In the genomic region with DNA sequence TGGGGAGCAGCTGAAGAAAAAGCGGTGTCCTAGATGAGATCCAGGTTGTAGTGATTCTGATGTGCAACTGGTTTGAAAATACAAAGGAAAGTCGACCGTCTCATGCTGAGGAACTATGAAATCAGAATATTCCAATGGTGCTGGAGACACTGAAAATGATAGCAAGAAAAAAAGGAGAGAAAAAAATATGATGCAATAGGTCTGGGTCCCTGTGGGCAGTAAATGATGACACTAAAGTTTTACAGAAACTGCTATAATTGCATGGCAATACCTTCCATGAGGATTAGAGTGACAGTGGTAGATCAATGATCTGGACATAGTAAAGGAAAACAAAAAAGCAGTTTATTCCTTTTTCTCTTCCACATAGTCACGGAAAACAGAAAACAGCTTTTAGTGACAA, we compare ENCODE assay signal across 9 cellular contexts. TPM values are rescaled to one million over a fixed set of nuclear protein-coding genes. Genes with fewer than 3 reads are reported as not detected.
DNase-seq lines count a peak whose midpoint lies in the region; ATAC-seq and TF ChIP-seq lines count a peak whose summit lies in the region.
"Had no signal": no experiment of that assay in that cellular context is flagged by ENCODE, and none has a peak within 500 bp of the region (broad histone marks: within the 10 kb centered on the region; RNA-seq: fewer than 3 reads in every experiment).

No MANE protein-coding gene starts in this region.

- H2AK9ac ChIP-seq in IMR-90 (replicated peaks; ENCODE audit: low read depth, low read length, poor library complexity): no peak overlapping the region

- H3K4me1 Mint-ChIP-seq in Caco-2 (ENCODE audit: low read depth, unreplicated experiment): peaks cover 25% of the 10 kb centered on the region
- H3K4me1 Mint-ChIP-seq in activated naive CD8-positive, alpha-beta T cell (ENCODE audit: low read depth): peaks cover 56% of the 10 kb centered on the region
- H3K4me1 Mint-ChIP-seq in natural killer cell: peaks cover 48 to 64% of the 10 kb centered on the region in 2 donors

- intact Hi-C loops in Caco-2 (cut with micrococcal nuclease; ENCODE audit: unreplicated experiment) (no loop called here), IMR-90 (cut with micrococcal nuclease) (no loop called here), natural killer cell (cut with micrococcal nuclease) (loop anchor here (5.0 kb wide), 2 partner anchors 117 to 183 kb away; a partner anchor contains a TSS), posterior vena cava (cut with DNase I) (loop anchor here (2.0 to 5.0 kb wide), 2 partner anchors 69 to 93 kb away; no protein-coding TSS in a partner anchor)

- H3K27ac Mint-ChIP-seq in Caco-2 (ENCODE audit: unreplicated experiment) (peak overlapping the region; percentile 33), natural killer cell (peak overlapping the region; percentile 97 to 98)
- H3K27ac Mint-ChIP-seq in activated naive CD8-positive, alpha-beta T cell: peak overlapping the region; percentile 98

- dilution Hi-C loops in IMR-90 (cut with HindIII; ENCODE audit: low sequenced_read_pairs, unreplicated experiment): no loop called here

- TF ChIP-seq CTCF in Caco-2 (IDR thresholded peaks at IDR 0.05; ENCODE audit: insufficient read depth in 1 of 2, low read depth in 1 of 2, low read length in 1 of 2, severe bottlenecking in 1 of 2, unreplicated experiment in 1 of 2) (no peak), IMR-90 (conservative IDR thresholded peaks at IDR 0.05; ENCODE audit: low read depth, low read length) (no peak), natural killer cell (IDR thresholded peaks at IDR 0.05) (no peak)

- no peak overlapping the region for H3K23ac ChIP-seq in IMR-90 (ENCODE audit: low read depth, low read length)

- no peak overlapping the region for H2BK5ac ChIP-seq in IMR-90 (ENCODE audit: low read depth, low read length, poor library complexity, severe bottlenecking)

- in situ Hi-C loops in IMR-90 (cut with MboI; ENCODE audit: low sequenced_read_pairs): loop anchor here (10.0 kb wide), 1 partner anchor 101 kb away; a partner anchor contains a TSS

- no peak overlapping the region for H2BK120ac ChIP-seq in IMR-90 (ENCODE audit: low read depth, low read length)

- H3K36me3 Mint-ChIP-seq in Caco-2 (ENCODE audit: insufficient read depth, unreplicated experiment) (peaks cover 39% of the 10 kb centered on the region), natural killer cell (no peaks in the 10 kb centered on the region)
- peaks cover 5% of the 10 kb centered on the region for H3K36me3 Mint-ChIP-seq in activated naive CD8-positive, alpha-beta T cell

- H3K27ac ChIP-seq in IMR-90 (ENCODE audit: insufficient read depth, low read length): no peak overlapping the region

- no peak overlapping the region for H3K4me2 ChIP-seq in IMR-90 (ENCODE audit: low read depth, low read length)

- H2BK20ac ChIP-seq in IMR-90 (ENCODE audit: low read depth, low read length): no peak overlapping the region

- H2BK15ac ChIP-seq in IMR-90 (ENCODE audit: low read depth, low read length): no peak overlapping the region

- H3K9me3 Mint-ChIP-seq in Caco-2 (ENCODE audit: unreplicated experiment): no peaks in the 10 kb centered on the region
- H3K9me3 Mint-ChIP-seq in activated naive CD8-positive, alpha-beta T cell (ENCODE audit: low read depth): no peaks in the 10 kb centered on the region
- no peaks in the 10 kb centered on the region for H3K9me3 Mint-ChIP-seq in natural killer cell

- no peak overlapping the region for H2AK5ac ChIP-seq in IMR-90 (ENCODE audit: low read depth, low read length)

- H3K4me3 Mint-ChIP-seq in Caco-2 (ENCODE audit: unreplicated experiment): peak overlapping the region; percentile 98
- peak overlapping the region; percentile 100 for H3K4me3 Mint-ChIP-seq in activated naive CD8-positive, alpha-beta T cell
- H3K4me3 Mint-ChIP-seq in natural killer cell: peak overlapping the region; percentile 97

- H3K9me1 ChIP-seq in IMR-90 (ENCODE audit: insufficient read depth, low read length): peaks cover 8% of the 10 kb centered on the region; the same call in 1 of the 2 replicates

- H3K4me3 ChIP-seq in Caco-2 (ENCODE audit: low read depth, low read length): no peak overlapping the region
- H3K4me3 ChIP-seq in IMR-90 (ENCODE audit: insufficient read depth, low read depth, low read length): no peak overlapping the region

- no peaks in the 10 kb centered on the region; the same call in 1 of the 2 replicates for H4K20me1 ChIP-seq in IMR-90 (ENCODE audit: insufficient read depth, low read length)

- H3K36me3 ChIP-seq in Caco-2 (ENCODE audit: control insufficient read depth, insufficient read depth, low read length) (peaks cover 1% of the 10 kb centered on the region), IMR-90 (ENCODE audit: control insufficient read depth, insufficient read depth, low read length) (peaks cover 4% of the 10 kb centered on the region)

- POLR2A ChIA-PET in Caco-2 (lab: Charles Lee): no interaction called here
- POLR2A ChIA-PET in IMR-90 (lab: Charles Lee; ENCODE audit: unreplicated experiment): no interaction called here

- H3K9me3 ChIP-seq in Caco-2 (no peaks in the 10 kb centered on the region), IMR-90 (ENCODE audit: control insufficient read depth, insufficient read depth, low read length) (no peaks in the 10 kb centered on the region)

- no peak overlapping the region for H4K5ac ChIP-seq in IMR-90 (ENCODE audit: low read depth, low read length)

- H3K9ac ChIP-seq in IMR-90 (ENCODE audit: low read depth, low read length): no peak overlapping the region

- H3K27me3 Mint-ChIP-seq in Caco-2 (ENCODE audit: insufficient read depth, unreplicated experiment) (no peaks in the 10 kb centered on the region), natural killer cell (ENCODE audit: low read depth in 2 of 2) (no peaks in the 10 kb centered on the region)
- H3K27me3 Mint-ChIP-seq in activated naive CD8-positive, alpha-beta T cell: no peaks in the 10 kb centered on the region

- peaks cover 31 to 65% of the 10 kb centered on the region in 2 experiments for H3K79me1 ChIP-seq in IMR-90 (ENCODE audit: low read depth in 1 of 2, low read length in 2 of 2)

- H3K14ac ChIP-seq in IMR-90 (replicated peaks; ENCODE audit: low read depth, low read length): no peak overlapping the region

- H3K56ac ChIP-seq in IMR-90 (ENCODE audit: extremely low read depth, insufficient read depth, low read length): no peak overlapping the region

- no peak overlapping the region for H3K18ac ChIP-seq in IMR-90 (ENCODE audit: low read depth, low read length)

- no peak overlapping the region for H2AFZ ChIP-seq in IMR-90 (replicated peaks; ENCODE audit: low read length, poor library complexity)

- H4K91ac ChIP-seq in IMR-90 (ENCODE audit: insufficient read depth, low read depth, low read length): peak overlapping the region; percentile 17; the same call in 1 of the 2 replicates

- no peak for DNase-seq in Caco-2
- DNase-seq in IMR-90: no peak
- DNase-seq in natural killer cell: no peak
- DNase-seq in NCI-H524 treated with DMSO at 0.1 percent for 48 hours (lab: John Stamatoyannopoulos, UW): no peak
- no peak for DNase-seq in posterior vena cava (ENCODE audit: low spot score)
- DNase-seq in NCI-H187 treated with DMSO at 0.1 percent for 48 hours (lab: John Stamatoyannopoulos, UW): no peak
- DNase-seq: NCI-H526 treated with DMSO at 0.1 percent for 48 hours had no signal

- no peak for TF ChIP-seq RAD21 in IMR-90 (IDR thresholded peaks at IDR 0.05; ENCODE audit: low read length)

- BruUV-seq in Caco-2 (replicated peaks; lab: Mats Ljungman, UMichigan): no TSS peak
- BruUV-seq in IMR-90 (replicated peaks; lab: Mats Ljungman, UMichigan): TSS peak; percentile 40

- no peaks in the 10 kb centered on the region for H3K27me3 ChIP-seq in Caco-2 (replicated peaks; ENCODE audit: control insufficient read depth, insufficient read depth, low read length)
- H3K27me3 ChIP-seq in IMR-90 (ENCODE audit: control insufficient read depth, insufficient read depth, low read length): no peaks in the 10 kb centered on the region

- CTCF ChIA-PET in Caco-2 (lab: Charles Lee): interaction anchor here (1.5 kb wide), 1 partner anchor 108 kb away, joined by 4 read pairs; a partner anchor contains a TSS
- CTCF ChIA-PET in IMR-90 (lab: Yijun Ruan, JAX): interaction anchor here (1.2 kb wide), 1 partner anchor 108 kb away, joined by 3 read pairs; a partner anchor contains a TSS

- no peak for ATAC-seq in IMR-90 (ENCODE audit: low read depth)
- ATAC-seq in natural killer cell: no peak
- no peak for ATAC-seq in HG02884 (IDR thresholded peaks at IDR 0.05; ENCODE audit: unreplicated experiment)

- no peak overlapping the region for H4K8ac ChIP-seq in IMR-90 (ENCODE audit: low read depth in 2 of 2, low read length in 2 of 2)

- no peak for TF ChIP-seq POLR2A in IMR-90 (IDR thresholded peaks at IDR 0.05; ENCODE audit: low read depth, low read length)

- H3K4ac ChIP-seq in IMR-90 (ENCODE audit: low read depth, low read length): no peak overlapping the region

- 97% methylated on average over 3 of the region's 4 CpGs; no CpG with 5 or more reads in 1 of the 2 experiments for WGBS in IMR-90 (ENCODE audit: extremely low coverage in 2 of 2, insufficient read length in 1 of 2), 2 experiments

- peaks cover 9% of the 10 kb centered on the region for H3K4me1 ChIP-seq in Caco-2
- peaks cover 3% of the 10 kb centered on the region for H3K4me1 ChIP-seq in IMR-90 (ENCODE audit: control insufficient read depth, insufficient read depth, low read length)

RNA-seq across cellular contexts. Expression of a gene that starts 2.3 kb away (rescaled TPM):
- 39.3 and 47.2 TPM in 2 replicates for total RNA-seq in Caco-2 (2022)
- total RNA-seq in IMR-90 (2012; rRNA removed): 25.6 and 27.8 TPM in 2 replicates
- polyA plus RNA-seq in IMR-90 (2012; rRNA removed): 26.5 and 27.3 TPM in 2 replicates
- polyA plus RNA-seq in IMR-90 (2012; cell fraction: cytosol; rRNA removed): 20.9 and 33.3 TPM in 2 replicates
- 5.8 and 12.0 TPM in 2 replicates for polyA plus RNA-seq in IMR-90 (2012; cell fraction: nucleus; rRNA removed; ENCODE audit: low replicate concordance)
- 10 to 100 TPM; 18.5 to 21.2 (median 19.1) TPM for total RNA-seq in natural killer cell
- total RNA-seq in posterior vena cava: 10 to 100 TPM; 18.6 to 19.6 TPM

RNA-seq across cellular contexts. Expression of a gene that starts 5.6 kb away (rescaled TPM):
- total RNA-seq in Caco-2 (2022): 19.4 and 22.2 TPM in 2 replicates
- total RNA-seq in IMR-90 (2012; rRNA removed): 61.4 and 71.9 TPM in 2 replicates
- polyA plus RNA-seq in IMR-90 (2012; rRNA removed): 75.1 and 75.8 TPM in 2 replicates
- polyA plus RNA-seq in IMR-90 (2012; cell fraction: cytosol; rRNA removed): 42.1 and 49.7 TPM in 2 replicates
- 198 and 228 TPM in 2 replicates for polyA plus RNA-seq in IMR-90 (2012; cell fraction: nucleus; rRNA removed; ENCODE audit: low replicate concordance)
- 100 to 1,000 TPM; 137 to 145 (median 142) TPM for total RNA-seq in natural killer cell
- 10 to 100 TPM; 35.4 to 38.0 TPM for total RNA-seq in posterior vena cava

RNA-seq across cellular contexts. Expression of a gene that starts 40.5 kb away (rescaled TPM):
- 7.8 and 9.7 TPM in 2 replicates for total RNA-seq in Caco-2 (2022)
- 1.4 and 1.7 TPM in 2 replicates for total RNA-seq in IMR-90 (2012; rRNA removed)
- polyA plus RNA-seq in IMR-90 (2012; rRNA removed): 5.8 and 5.9 TPM in 2 replicates
- polyA plus RNA-seq in IMR-90 (2012; cell fraction: cytosol; rRNA removed): 6.3 and 7.0 TPM in 2 replicates
- polyA plus RNA-seq in IMR-90 (2012; cell fraction: nucleus; rRNA removed; ENCODE audit: low replicate concordance): 7.9 and 8.3 TPM in 2 replicates
- under 1 TPM in 1 of 3 donors, not detected in 2; 0.35 TPM for total RNA-seq in natural killer cell
- 10 to 100 TPM in 1 of 2 donors, 1 to 10 TPM in 1; 5.0 to 26.1 TPM for total RNA-seq in posterior vena cava

RNA-seq across cellular contexts. Expression of a gene that starts 41.3 kb away (rescaled TPM):
- total RNA-seq in Caco-2 (2022): 103 and 110 TPM in 2 replicates
- total RNA-seq in IMR-90 (2012; rRNA removed): 40.0 and 42.5 TPM in 2 replicates
- 61.7 and 101 TPM in 2 replicates for polyA plus RNA-seq in IMR-90 (2012; rRNA removed)
- 17.6 and 38.8 TPM in 2 replicates for polyA plus RNA-seq in IMR-90 (2012; cell fraction: cytosol; rRNA removed)
- polyA plus RNA-seq in IMR-90 (2012; cell fraction: nucleus; rRNA removed; ENCODE audit: low replicate concordance): 78.5 and 151 TPM in 2 replicates
- 10 to 100 TPM; 19.5 to 27.3 (median 27.3) TPM for total RNA-seq in natural killer cell
- 10 to 100 TPM; 17.7 to 22.8 TPM for total RNA-seq in posterior vena cava

RNA-seq across cellular contexts. Expression of a gene that starts 48.5 kb away (rescaled TPM):
- total RNA-seq in Caco-2 (2022) (98.4 and 107 TPM in 2 replicates), IMR-90 (2012; rRNA removed) (54.4 and 56.5 TPM in 2 replicates), natural killer cell (10 to 100 TPM; 69.4 to 80.0 (median 78.2) TPM), posterior vena cava (100 to 1,000 TPM; 108 to 109 TPM)
- polyA plus RNA-seq in IMR-90 (2012; rRNA removed): 85.6 and 99.2 TPM in 2 replicates
- 44.8 and 45.5 TPM in 2 replicates for polyA plus RNA-seq in IMR-90 (2012; cell fraction: cytosol; rRNA removed)
- 42.5 and 123 TPM in 2 replicates for polyA plus RNA-seq in IMR-90 (2012; cell fraction: nucleus; rRNA removed; ENCODE audit: low replicate concordance)

Comparison
In these comparisons a context has a peak if more than half of its experiments do, and no peak if none do; other contexts are left out.
1. H3K27ac Mint-ChIP-seq: peak in every context shown above with its lines; median percentile 98 in activated naive CD8-positive, alpha-beta T cell; 98 in natural killer cell; 33 in Caco-2.
2. intact Hi-C loops: an anchor here in natural killer cell (5.0 kb wide) and posterior vena cava (2.0 to 5.0 kb wide); none called in Caco-2 and IMR-90.